In the genomic region with DNA sequence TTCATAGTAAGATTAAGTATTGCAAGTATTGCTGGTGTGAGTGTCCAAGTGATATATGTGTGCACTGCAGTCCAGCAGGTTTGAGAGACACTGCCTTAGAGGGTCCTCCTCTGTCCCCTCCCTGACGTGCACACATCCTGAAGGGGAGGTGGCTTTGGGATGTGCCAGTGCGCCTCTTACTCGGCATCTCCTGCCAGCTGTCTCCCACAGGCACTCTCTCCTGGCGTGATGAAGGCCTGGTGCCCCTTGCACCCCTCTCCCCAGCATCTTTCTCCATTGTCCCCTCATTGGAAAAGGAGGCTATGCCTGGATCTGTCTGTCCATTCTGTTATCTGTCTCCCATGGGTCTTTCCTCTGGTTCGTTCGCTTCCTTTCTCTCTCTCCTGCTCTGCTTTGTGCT, we compare ENCODE assay signal across 22 cellular contexts. TPM values are rescaled to one million over a fixed set of nuclear protein-coding genes. Genes with fewer than 3 reads are reported as not detected.
DNase-seq lines count a peak whose midpoint lies in the region; ATAC-seq and TF ChIP-seq lines count a peak whose summit lies in the region.
"Had no signal": no experiment of that assay in that cellular context is flagged by ENCODE, and none has a peak within 500 bp of the region (broad histone marks: within the 10 kb centered on the region; RNA-seq: fewer than 3 reads in every experiment).

No MANE protein-coding gene starts in this region.

- TF ChIP-seq POLR2A in vagina (IDR thresholded peaks at IDR 0.05) = no peak

- H3K27ac ChIP-seq in CD4-positive, alpha-beta memory T cell (ENCODE audit: low read depth, low read length) = no peak overlapping the region
- no peak overlapping the region for H3K27ac ChIP-seq in vagina
- H3K27ac ChIP-seq: C4-2B, epithelial cell of prostate, heart left ventricle, left lung, suprapubic skin had no signal

- H3K36me3 ChIP-seq in CD4-positive, alpha-beta memory T cell (ENCODE audit: insufficient read depth, low read length) = peaks cover 75% of the 10 kb centered on the region
- peaks cover 0 to 61% of the 10 kb centered on the region in 2 donors for H3K36me3 ChIP-seq in vagina

- H3K4me1 ChIP-seq in CD4-positive, alpha-beta memory T cell (ENCODE audit: insufficient read depth, low read length) = peaks cover 9% of the 10 kb centered on the region
- peaks cover 16% of the 10 kb centered on the region for H3K4me1 ChIP-seq in vagina

- H3K9me3 Mint-ChIP-seq in CD4-positive, alpha-beta memory T cell = peaks cover 0 to 4% (median 0%) of the 10 kb centered on the region in 8 donors
- H3K9me3 Mint-ChIP-seq in activated T-helper 1 cell treated with anti-CD3 and anti-CD28 coated beads, Interleukin-12 subunit alpha, Interleukin-12 subunit beta, Interleukin-2, Interleukin-4 antibody, amounts not matched to agents 30 ng/mL and 10 ng/mL and 1 ng/mL, durations not matched to agents 14 hours and 24 hours and 36 hours = no peaks in the 10 kb centered on the region
- no peaks in the 10 kb centered on the region for H3K9me3 Mint-ChIP-seq in naive thymus-derived CD8-positive, alpha-beta T cell
- H3K9me3 Mint-ChIP-seq: H9, mesothelial cell of epicardium, nephron progenitor cell, WTC11 had no signal

- peaks cover 43 to 84% of the 10 kb centered on the region in 2 donors for H3K36me3 Mint-ChIP-seq in CD4-positive, alpha-beta memory T cell
- peaks cover 54% of the 10 kb centered on the region for H3K36me3 Mint-ChIP-seq in activated T-helper 1 cell treated with anti-CD3 and anti-CD28 coated beads, Interleukin-12 subunit alpha, Interleukin-12 subunit beta, Interleukin-2, Interleukin-4 antibody, amounts not matched to agents 30 ng/mL and 10 ng/mL and 1 ng/mL, durations not matched to agents 14 hours and 24 hours and 36 hours (ENCODE audit: low read depth)
- H3K36me3 Mint-ChIP-seq in naive thymus-derived CD8-positive, alpha-beta T cell = peaks cover 6 to 77% (median 11%) of the 10 kb centered on the region in 3 donors

- H3K27me3 ChIP-seq in CD4-positive, alpha-beta memory T cell (ENCODE audit: insufficient read depth, low read length) = no peaks in the 10 kb centered on the region
- H3K27me3 ChIP-seq in vagina = no peaks in the 10 kb centered on the region
- H3K27me3 ChIP-seq: heart left ventricle, left lung, suprapubic skin had no signal

- POLR2A ChIA-PET in CD4-positive, alpha-beta memory T cell (lab: Charles Lee; ENCODE audit: partially characterized antibody) = interaction anchor here (0.8 to 42.6 kb wide), 5 partner anchors 5 to 32 kb away, joined by 3 to 1746 read pairs (median 153); partner anchors contain the start of genes GTPBP1 and SUN2
- POLR2A ChIA-PET in naive thymus-derived CD8-positive, alpha-beta T cell (lab: Charles Lee) = interaction anchor here (0.5 to 37.2 kb wide), 5 partner anchors 10 to 125 kb away, joined by 3 to 1495 read pairs (median 7); partner anchors contain the start of genes NPTXR and SUN2

- no peaks in the 10 kb centered on the region for H3K9me3 ChIP-seq in CD4-positive, alpha-beta memory T cell (ENCODE audit: control insufficient read depth in 1 of 2, low read length in 2 of 2)
- H3K9me3 ChIP-seq in vagina = no peaks in the 10 kb centered on the region
- H3K9me3 ChIP-seq: heart left ventricle, left lung, suprapubic skin had no signal

- peak; percentile 13 for DNase-seq in activated T-cell treated with anti-CD3 and anti-CD28 coated beads, Interleukin-2, amount 50 U/mL, for 1 hour
- DNase-seq in activated T-cell treated with anti-CD3 and anti-CD28 coated beads for 4 hours (no peak), vagina (ENCODE audit: extremely low spot score in 2 of 2) (no peak), kidney tubule cell (ENCODE audit: low spot score) (no peak), T1000 (lab: John Stamatoyannopoulos, UW) (no peak)
- DNase-seq in CD4-positive, alpha-beta memory T cell = no peak
- no peak for DNase-seq in activated T-helper 1 cell treated with anti-CD3 and anti-CD28 coated beads, Interleukin-12 subunit alpha, Interleukin-12 subunit beta, Interleukin-2, Interleukin-4 antibody, amounts not matched to agents 30 ng/mL and 10 ng/mL and 1 ng/mL, durations not matched to agents 14 hours and 24 hours and 36 hours (ENCODE audit: low spot score)
- DNase-seq in naive thymus-derived CD8-positive, alpha-beta T cell = no peak
- DNase-seq: ACHN; central memory CD4-positive, alpha-beta T cell; H9; NCI-H1436; NCI-H510A; nephron progenitor cell had no signal

- intact Hi-C loops in CD4-positive, alpha-beta memory T cell (cut with micrococcal nuclease) = loop anchor here (5.0 kb wide), 1 partner anchor 112 kb away; the partner anchor contains the start of gene NPTXR
- intact Hi-C loops in activated T-helper 1 cell treated with anti-CD3 and anti-CD28 coated beads, Interleukin-12 subunit alpha, Interleukin-12 subunit beta, Interleukin-2, Interleukin-4 antibody, amounts not matched to agents 30 ng/mL and 10 ng/mL and 1 ng/mL, durations not matched to agents 14 hours and 24 hours and 36 hours (cut with micrococcal nuclease) = no loop called here
- intact Hi-C loops in vagina (cut with DNase I) = no loop called here

- no peaks in the 10 kb centered on the region for H3K27me3 Mint-ChIP-seq in CD4-positive, alpha-beta memory T cell
- no peaks in the 10 kb centered on the region for H3K27me3 Mint-ChIP-seq in activated T-helper 1 cell treated with anti-CD3 and anti-CD28 coated beads, Interleukin-12 subunit alpha, Interleukin-12 subunit beta, Interleukin-2, Interleukin-4 antibody, amounts not matched to agents 30 ng/mL and 10 ng/mL and 1 ng/mL, durations not matched to agents 14 hours and 24 hours and 36 hours (ENCODE audit: insufficient read depth)
- no peaks in the 10 kb centered on the region for H3K27me3 Mint-ChIP-seq in naive thymus-derived CD8-positive, alpha-beta T cell

- peaks cover 12 to 35% (median 22%) of the 10 kb centered on the region in 4 donors for H3K4me1 Mint-ChIP-seq in CD4-positive, alpha-beta memory T cell
- H3K4me1 Mint-ChIP-seq in activated T-helper 1 cell treated with anti-CD3 and anti-CD28 coated beads, Interleukin-12 subunit alpha, Interleukin-12 subunit beta, Interleukin-2, Interleukin-4 antibody, amounts not matched to agents 30 ng/mL and 10 ng/mL and 1 ng/mL, durations not matched to agents 14 hours and 24 hours and 36 hours (ENCODE audit: low read depth) = peaks cover 15% of the 10 kb centered on the region
- H3K4me1 Mint-ChIP-seq in naive thymus-derived CD8-positive, alpha-beta T cell = peaks cover 19 to 51% (median 34%) of the 10 kb centered on the region in 4 donors
- H3K4me1 Mint-ChIP-seq: H9, mesothelial cell of epicardium, nephron progenitor cell had no signal

- no peak for TF ChIP-seq CTCF in vagina (IDR thresholded peaks at IDR 0.05)

- ATAC-seq in naive thymus-derived CD8-positive, alpha-beta T cell = no peak
- ATAC-seq: heart left ventricle, K562, left lung, WTC11 had no signal

- H3K4me3 ChIP-seq in CD4-positive, alpha-beta memory T cell (ENCODE audit: low read length in 2 of 2) = no peak overlapping the region
- H3K4me3 ChIP-seq in vagina = no peak overlapping the region
- H3K4me3 ChIP-seq: heart left ventricle, K562, left lung, suprapubic skin had no signal

- H3K4me3 Mint-ChIP-seq in CD4-positive, alpha-beta memory T cell = no peak overlapping the region
- no peak overlapping the region for H3K4me3 Mint-ChIP-seq in activated T-helper 1 cell treated with anti-CD3 and anti-CD28 coated beads, Interleukin-12 subunit alpha, Interleukin-12 subunit beta, Interleukin-2, Interleukin-4 antibody, amounts not matched to agents 30 ng/mL and 10 ng/mL and 1 ng/mL, durations not matched to agents 14 hours and 24 hours and 36 hours
- peak overlapping the region in 5 of 10 donors; percentile 8 to 61 (median 25) for H3K4me3 Mint-ChIP-seq in naive thymus-derived CD8-positive, alpha-beta T cell
- H3K4me3 Mint-ChIP-seq: H9, mesothelial cell of epicardium, nephron progenitor cell, WTC11 had no signal

- H3K27ac Mint-ChIP-seq in CD4-positive, alpha-beta memory T cell = peak overlapping the region in 5 of 7 donors; percentile 51 to 86 (median 83)
- H3K27ac Mint-ChIP-seq in activated T-helper 1 cell treated with anti-CD3 and anti-CD28 coated beads, Interleukin-12 subunit alpha, Interleukin-12 subunit beta, Interleukin-2, Interleukin-4 antibody, amounts not matched to agents 30 ng/mL and 10 ng/mL and 1 ng/mL, durations not matched to agents 14 hours and 24 hours and 36 hours = peak overlapping the region; percentile 70
- peak overlapping the region; percentile 61 to 93 (median 82) for H3K27ac Mint-ChIP-seq in naive thymus-derived CD8-positive, alpha-beta T cell
- H3K27ac Mint-ChIP-seq: H9, mesothelial cell of epicardium, nephron progenitor cell, WTC11 had no signal

- CTCF ChIA-PET in CD4-positive, alpha-beta memory T cell (lab: Charles Lee; ENCODE audit: partially characterized antibody) = interaction anchor here (1.1 to 7.5 kb wide), 3 partner anchors 13 to 273 kb away, joined by 3 to 74 read pairs (median 4); no protein-coding TSS in a partner anchor

RNA-seq across cellular contexts. Expression of gene GTPBP1, which starts 24.2 kb away (rescaled TPM):
- total RNA-seq in CD4-positive, alpha-beta memory T cell = 10 to 100 TPM; 94.1 to 96.6 TPM
- polyA plus RNA-seq in CD4-positive, alpha-beta memory T cell = 10 to 100 TPM; 14.6 to 30.8 TPM
- 102 and 111 TPM in 2 replicates for total RNA-seq in activated T-helper 1 cell treated with anti-CD3 and anti-CD28 coated beads, Interleukin-12 subunit alpha, Interleukin-12 subunit beta, Interleukin-2, Interleukin-4 antibody, amounts not matched to agents 30 ng/mL and 10 ng/mL and 1 ng/mL, durations not matched to agents 14 hours and 24 hours and 36 hours
- 10 to 100 TPM; 64.6 to 73.3 TPM for total RNA-seq in naive thymus-derived CD8-positive, alpha-beta T cell
- 10 to 100 TPM; 17.2 to 29.3 (median 22.6) TPM for polyA plus RNA-seq in naive thymus-derived CD8-positive, alpha-beta T cell
- total RNA-seq in vagina = 69.5 TPM

RNA-seq across cellular contexts. Expression of gene SUN2, which starts 25.9 kb away (rescaled TPM):
- 1,000 to 10,000 TPM in 1 of 2 experiments, 100 to 1,000 TPM in 1; 988 to 1,004 TPM for total RNA-seq in CD4-positive, alpha-beta memory T cell
- 100 to 1,000 TPM; 323 to 643 TPM for polyA plus RNA-seq in CD4-positive, alpha-beta memory T cell
- 146 and 154 TPM in 2 replicates for total RNA-seq in activated T-helper 1 cell treated with anti-CD3 and anti-CD28 coated beads, Interleukin-12 subunit alpha, Interleukin-12 subunit beta, Interleukin-2, Interleukin-4 antibody, amounts not matched to agents 30 ng/mL and 10 ng/mL and 1 ng/mL, durations not matched to agents 14 hours and 24 hours and 36 hours
- 1,000 to 10,000 TPM; 1,061 to 1,073 TPM for total RNA-seq in naive thymus-derived CD8-positive, alpha-beta T cell
- polyA plus RNA-seq in naive thymus-derived CD8-positive, alpha-beta T cell = 100 to 1,000 TPM; 491 to 802 (median 518) TPM
- total RNA-seq in vagina = 258 TPM

RNA-seq across cellular contexts. Expression of gene JOSD1, which starts 29.2 kb away (rescaled TPM):
- total RNA-seq in CD4-positive, alpha-beta memory T cell = 10 to 100 TPM; 64.6 to 65.4 TPM
- 1 to 10 TPM; 8.0 to 9.6 TPM for polyA plus RNA-seq in CD4-positive, alpha-beta memory T cell
- total RNA-seq in activated T-helper 1 cell treated with anti-CD3 and anti-CD28 coated beads, Interleukin-12 subunit alpha, Interleukin-12 subunit beta, Interleukin-2, Interleukin-4 antibody, amounts not matched to agents 30 ng/mL and 10 ng/mL and 1 ng/mL, durations not matched to agents 14 hours and 24 hours and 36 hours = 77.7 and 86.0 TPM in 2 replicates
- 10 to 100 TPM; 50.5 to 52.6 TPM for total RNA-seq in naive thymus-derived CD8-positive, alpha-beta T cell
- polyA plus RNA-seq in naive thymus-derived CD8-positive, alpha-beta T cell = 1 to 10 TPM; 6.7 to 8.2 (median 7.8) TPM
- total RNA-seq in vagina = 106 TPM

RNA-seq across cellular contexts. Expression of gene TOMM22, which starts 48.2 kb away (rescaled TPM):
- 10 to 100 TPM; 41.2 to 42.3 TPM for total RNA-seq in CD4-positive, alpha-beta memory T cell
- 10 to 100 TPM; 60.3 to 78.9 TPM for polyA plus RNA-seq in CD4-positive, alpha-beta memory T cell
- total RNA-seq in activated T-helper 1 cell treated with anti-CD3 and anti-CD28 coated beads, Interleukin-12 subunit alpha, Interleukin-12 subunit beta, Interleukin-2, Interleukin-4 antibody, amounts not matched to agents 30 ng/mL and 10 ng/mL and 1 ng/mL, durations not matched to agents 14 hours and 24 hours and 36 hours = 153 and 156 TPM in 2 replicates
- 10 to 100 TPM; 56.1 to 60.9 TPM for total RNA-seq in naive thymus-derived CD8-positive, alpha-beta T cell
- polyA plus RNA-seq in naive thymus-derived CD8-positive, alpha-beta T cell = 10 to 100 TPM; 67.2 to 79.3 (median 75.9) TPM
- 21.1 TPM for total RNA-seq in vagina
